Comparison of ENCODE assay signal across 9 cellular contexts in genomic region chr9:84669293-84670105, GRCh38. TPM values are rescaled to one million over a fixed set of nuclear protein-coding genes. Genes with fewer than 3 reads are reported as not detected.
DNase-seq lines count a peak whose midpoint lies in the region; ATAC-seq, FAIRE-seq and TF ChIP-seq lines count a peak whose summit lies in the region.
"Had no signal": no experiment of that assay in that cellular context is flagged by ENCODE, and none has a peak within 500 bp of the region (broad histone marks: within the 10 kb centered on the region; RNA-seq: fewer than 3 reads in every experiment).

Gene NTRK2, plus strand, starts transcription at chr9:84669729. Its CDS starts 1,020 bp downstream, at chr9:84670749.

- H3K4me3 ChIP-seq in AG09309 (ENCODE audit: control insufficient read depth, low read depth, low read length) (peak within 1 kb of the TSS; percentile 42), H1 (ENCODE audit: extremely low read depth in 1 of 4, insufficient read depth in 2 of 4, low read depth in 3 of 4, low read length in 4 of 4) (peak within 1 kb of the TSS; percentile 37 to 64 (median 58)), lung (peak within 1 kb of the TSS; percentile 41)

- peak within 1 kb of the TSS; percentile 66; the same call in 1 of the 2 replicates for H4K8ac ChIP-seq in H1 (ENCODE audit: extremely low read depth, insufficient read depth, low read length)

- no peak within 1 kb of the TSS for H2BK20ac ChIP-seq in H1 (ENCODE audit: low read length)

- H3K36me3 ChIP-seq in H1 (ENCODE audit: control insufficient read depth in 2 of 4, insufficient read depth in 4 of 4, low read length in 3 of 4) = no peaks in the 10 kb centered on the region
- H3K36me3 ChIP-seq in lung (ENCODE audit: control insufficient read depth in 2 of 2, insufficient read depth in 2 of 2, low read length in 2 of 2) = no peaks in the 10 kb centered on the region

- H2AFZ ChIP-seq in H1 (ENCODE audit: low read length) = peak within 1 kb of the TSS; percentile 64

- H3K56ac ChIP-seq in H1 (replicated peaks; ENCODE audit: insufficient read length, low read depth, low read length) = no peak within 1 kb of the TSS

- ATAC-seq in lung (ENCODE audit: insufficient read depth, low FRiP score) = peak; percentile 37

- POLR2A ChIA-PET in RWPE1 (lab: Yijun Ruan, JAX; ENCODE audit: low non-redundant PET) (no interaction called here), H1 (lab: Charles Lee; ENCODE audit: partially characterized antibody) (no interaction called here)

- H3K79me2 ChIP-seq in H1 (ENCODE audit: control insufficient read depth in 1 of 2, insufficient read depth in 2 of 2, low read length in 2 of 2) = no peaks in the 10 kb centered on the region

- H3K4ac ChIP-seq in H1 (replicated peaks; ENCODE audit: insufficient read length, low read depth, low read length) = no peak within 1 kb of the TSS

- H4K20me1 ChIP-seq in H1 (replicated peaks in 1 of 2; ENCODE audit: control insufficient read depth in 1 of 2, insufficient read depth in 2 of 2, low read length in 2 of 2) = peaks cover 2 to 4% of the 10 kb centered on the region in 2 experiments

- no peak within 1 kb of the TSS for H2AK5ac ChIP-seq in H1 (ENCODE audit: low read depth, low read length)

- no peak for DNase-seq in AG09309 (ENCODE audit: low read depth)
- peak; percentile 16 for DNase-seq in GM19239 (ENCODE audit: insufficient read length, low spot score)
- DNase-seq in RWPE1 (ENCODE audit: low spot score) = peak; percentile 24
- DNase-seq in H1 (ENCODE audit: low read depth in 1 of 2, low spot score in 2 of 2) = peak in 1 of 2 experiments; percentile 72
- no peak for DNase-seq in lung (ENCODE audit: low spot score)
- DNase-seq in superior temporal gyrus (ENCODE audit: extremely low spot score) = peak; percentile 77
- DNase-seq in HT-29 (ENCODE audit: low spot score) = no peak
- no peak for DNase-seq in stimulated activated CD4-positive, alpha-beta T cell treated with anti-CD3 and anti-CD28 coated beads, Interleukin-4, amount 100 ng/mL, for 24 hours

- FAIRE-seq in GM19239 (lab: Jason Lieb, UNC) (no peak), H1 (lab: Jason Lieb, UNC) (no peak)

- peaks cover 19% of the 10 kb centered on the region; the same call in 1 of the 2 replicates for H3K23me2 ChIP-seq in H1 (ENCODE audit: low read depth, low read length)

- peak within 1 kb of the TSS; percentile 89 to 93 for H3K4me2 ChIP-seq in H1 (ENCODE audit: insufficient read depth in 1 of 2, low read depth in 2 of 2, low read length in 2 of 2)

- H3K4me1 ChIP-seq in H1 (replicated peaks in 1 of 4; ENCODE audit: control insufficient read depth in 3 of 4, insufficient read depth in 4 of 4, low read length in 3 of 4) = peaks cover 0 to 12% (median 9%) of the 10 kb centered on the region in 4 experiments; a peak in 6 of 7 replicates
- peaks cover 0 to 19% of the 10 kb centered on the region in 2 donors for H3K4me1 ChIP-seq in lung (ENCODE audit: control insufficient read depth in 2 of 2, insufficient read depth in 2 of 2, low read length in 2 of 2)

- CTCF ChIA-PET in RWPE1 (lab: Yijun Ruan, JAX) (interaction anchor here (0.5 to 1.2 kb wide), 6 partner anchors 22 to 860 kb away, joined by 3 to 5 read pairs (median 4); no protein-coding TSS in a partner anchor), H1 (lab: Charles Lee; ENCODE audit: partially characterized antibody) (interaction anchor here (0.7 to 3.3 kb wide), 24 partner anchors 10 to 756 kb away, joined by 3 to 29 read pairs (median 5); no protein-coding TSS in a partner anchor)

- no peaks in the 10 kb centered on the region for H3K9me3 ChIP-seq in H1 (ENCODE audit: insufficient read depth in 2 of 2, low read depth in 1 of 2, low read length in 1 of 2)
- H3K9me3 ChIP-seq in lung (ENCODE audit: control insufficient read depth in 2 of 2, insufficient read depth in 1 of 2, low read length in 1 of 2) = no peaks in the 10 kb centered on the region

- TF ChIP-seq EP300 in H1 (IDR thresholded peaks at IDR 0.05; ENCODE audit: borderline replicate concordance in 1 of 2, low read depth in 2 of 2, low read length in 2 of 2) = no peak

- H4K5ac ChIP-seq in H1 (ENCODE audit: insufficient read length, low read depth, low read length) = no peak within 1 kb of the TSS

- H2BK12ac ChIP-seq in H1 (ENCODE audit: low read depth, low read length) = 0 out of 2 replicates have a peak within 1 kb of the TSS, but pooled peaks have one; percentile 39

- H4K91ac ChIP-seq in H1 (replicated peaks; ENCODE audit: insufficient read length, low read length) = no peak within 1 kb of the TSS

- TF ChIP-seq CTCF in AG09309 (IDR thresholded peaks at IDR 0.05; ENCODE audit: control insufficient read depth, insufficient read depth, low read depth, low read length, missing control alignments) (no peak), RWPE1 (conservative IDR thresholded peaks at IDR 0.05; ENCODE audit: low read depth) (peak; percentile 22; the same call in 1 of the 2 replicates), H1 (IDR thresholded peaks at IDR 0.05; ENCODE audit: control extremely low read depth in 1 of 3, insufficient read depth in 1 of 3, low read depth in 1 of 3, low read length in 3 of 3) (peak; percentile 6 to 28 (median 21); a peak in 3 of 4 replicates), lung (IDR thresholded peaks at IDR 0.05; ENCODE audit: control extremely low read depth, extremely low read depth) (no peak)

- no peak within 1 kb of the TSS for H3K18ac ChIP-seq in H1 (ENCODE audit: extremely low read depth, low read length)

- H3K79me1 ChIP-seq in H1 (ENCODE audit: low read depth, low read length) = no peaks in the 10 kb centered on the region

- no peak for TF ChIP-seq POLR2A in H1 (IDR thresholded peaks at IDR 0.05; ENCODE audit: control extremely low read depth in 1 of 2, low read depth in 2 of 2, low read length in 2 of 2)

- no peak within 1 kb of the TSS for H3K14ac ChIP-seq in H1 (ENCODE audit: insufficient read length)

- no peak within 1 kb of the TSS for H3K27ac ChIP-seq in RWPE1
- no peak within 1 kb of the TSS for H3K27ac ChIP-seq in H1 (ENCODE audit: low read depth, low read length)
- no peak within 1 kb of the TSS for H3K27ac ChIP-seq in lung (ENCODE audit: low read depth in 1 of 2, low read length in 1 of 2)

- H3K9ac ChIP-seq in H1 (replicated peaks in 1 of 4; ENCODE audit: extremely low read depth in 1 of 4, low read depth in 3 of 4, low read length in 3 of 4) = 0 out of 7 replicates have a peak within 1 kb of the TSS, but pooled peaks of 1 of the 4 experiments have one; percentile 2

- H2BK5ac ChIP-seq in H1 (ENCODE audit: low read depth, low read length) = no peak within 1 kb of the TSS

- no peak within 1 kb of the TSS for H3K23ac ChIP-seq in H1 (ENCODE audit: insufficient read length)

- 4% methylated on average over 44 of the region's 68 CpGs; no CpG with 5 or more reads in 1 of the 2 experiments for WGBS in H1 (ENCODE audit: extremely low coverage in 1 of 2, insufficient coverage in 1 of 2, insufficient read length in 1 of 2, insufficient replicate concordance in 2 of 2, low coverage in 1 of 2, low lambda C conversion rate in 2 of 2, missing lambda C conversion rate in 1 of 2), 2 experiments
- WGBS in lung, 2 donors = 0 to 1% methylated on average over 59 to 68 of the region's 68 CpGs

- H3K27me3 ChIP-seq in H1 (replicated peaks in 1 of 4; ENCODE audit: control insufficient read depth in 3 of 4, extremely low read depth in 1 of 4, insufficient read depth in 3 of 4, low read length in 3 of 4) (peaks cover 30 to 57% (median 53%) of the 10 kb centered on the region in 4 experiments), lung (ENCODE audit: control insufficient read depth, insufficient read depth) (peaks cover 4% of the 10 kb centered on the region)

- H2BK15ac ChIP-seq in H1 (ENCODE audit: low read length) = no peak within 1 kb of the TSS; the same call in 1 of the 2 replicates

- H2BK120ac ChIP-seq in H1 (replicated peaks; ENCODE audit: low read depth, low read length) = no peak within 1 kb of the TSS

- TF ChIP-seq RAD21 in H1 (IDR thresholded peaks at IDR 0.05 in 1 of 2, conservative IDR thresholded peaks at IDR 0.05 in 1 of 2; ENCODE audit: low read depth in 2 of 2, low read length in 2 of 2) = peak in 1 of 2 experiments; percentile 8; a peak in 1 of 4 replicates

TF ChIP-seq in H1, 55 proteins besides CTCF, POLR2A, EP300 and RAD21:
- TF ChIP-seq E2F6 (IDR thresholded peaks at IDR 0.05) (peak; percentile 46), RNF2 (IDR thresholded peaks at IDR 0.05; ENCODE audit: borderline replicate concordance, low read depth, low read length, missing control alignments, poor library complexity, severe bottlenecking) (peak; percentile 59), CBX5 (IDR thresholded peaks at IDR 0.05; ENCODE audit: low read depth, low read length) (no peak), SUZ12 (IDR thresholded peaks at IDR 0.05; ENCODE audit: low read length) (peak; percentile 55), ASH2L (IDR thresholded peaks at IDR 0.05; ENCODE audit: low read length) (no peak), SIX5 (IDR thresholded peaks at IDR 0.05; ENCODE audit: low read depth, low read length) (no peak), EZH2 (IDR thresholded peaks at IDR 0.05; ENCODE audit: low read depth, low read length, severe bottlenecking) (no peak), MAX (IDR thresholded peaks at IDR 0.05) (peak; percentile 57), TBP (IDR thresholded peaks at IDR 0.05; ENCODE audit: low read depth, low read length) (no peak), RBBP5 (IDR thresholded peaks at IDR 0.05; ENCODE audit: borderline replicate concordance, low read depth, low read length) (peak; percentile 9; the same call in 1 of the 2 replicates)

RNA-seq across cellular contexts. Expression of gene NTRK2, which starts in this region (rescaled TPM):
- 0.04 and 0.08 TPM in 2 replicates for total RNA-seq in H1 (2021; fragmentation: NEBNext Ultra II Directional; extraction: Animal tissue kit (Norgen Biotek cat#: 25700))
- polyA plus RNA-seq in H1 (2011; rRNA removed) (0.03 TPM in 2 replicates), lung (under 1 TPM; 0.33 to 0.50 TPM)
- polyA plus RNA-seq in H1 (2011; cell fraction: cytosol; rRNA removed) = 0.03 TPM
- 0.07 TPM for polyA plus RNA-seq in H1 (2011; cell fraction: nucleus; rRNA removed)
- 0.03 to 0.08 TPM in 2 of 4 replicates, not detected in the others for polyA plus RNA-seq in H1 (2012, experiment 1 of 2)
- not detected for polyA plus RNA-seq in H1 (2012, experiment 2 of 2)
- 0.08 TPM for polyA plus RNA-seq in H1 (2013, experiment 1 of 2)
- polyA plus RNA-seq in H1 (2013, experiment 2 of 2) = 0.06 TPM
- 0.03 and 0.05 TPM in 2 replicates for polyA minus RNA-seq in H1 (2011; rRNA and poly(A)+ RNA removed)
- not detected for polyA minus RNA-seq in H1 (2011; cell fraction: cytosol; rRNA and poly(A)+ RNA removed)
- polyA minus RNA-seq in H1 (2011; cell fraction: nucleus; rRNA and poly(A)+ RNA removed) = 0.30 TPM
- 10 to 100 TPM in 1 of 2 donors, 1 to 10 TPM in 1; 6.2 to 14.4 TPM for total RNA-seq in lung
- not detected in 2 replicates for total RNA-seq in HT-29 (2014; rRNA removed; shearing (Covaris generic))
- total RNA-seq: myocyte had no signal

Comparison
In these comparisons a context has a peak if more than half of its experiments do, and no peak if none do; other contexts are left out.
1. DNase-seq: peak in GM19239 (single experiment), RWPE1 (single experiment) and superior temporal gyrus (single experiment); none in AG09309 (single experiment), lung (single experiment), HT-29 (single experiment) and stimulated activated CD4-positive, alpha-beta T cell treated with anti-CD3 and anti-CD28 coated beads, Interleukin-4, amount 100 ng/mL, for 24 hours (single experiment).
2. CTCF ChIP-seq: peak in RWPE1 (single experiment) and H1 (3 of 3); none in AG09309 (single experiment) and lung (single experiment).
3. Peak in every context shown above with its lines, with median percentiles within 50 percentile points of each other: H3K4me3 ChIP-seq.